Comparison of ENCODE assay signal across 1 cellular context in genomic region chr4:110059556-110060191, GRCh38.
TF ChIP-seq lines count a peak whose summit lies in the region.

No MANE protein-coding gene starts in this region.

TF ChIP-seq in GM12878, 131 proteins besides CTCF, POLR2A, EP300 and RAD21 (continued from another document):
- TF ChIP-seq ZBTB40 (IDR thresholded peaks at IDR 0.05; ENCODE audit: borderline replicate concordance) = no peak
- TF ChIP-seq POU2F2 (IDR thresholded peaks at IDR 0.05; ENCODE audit: borderline replicate concordance, low read depth, low read length) = no peak
- no peak for TF ChIP-seq BCL11A (IDR thresholded peaks at IDR 0.05; ENCODE audit: low read depth, low read length)
- no peak for TF ChIP-seq STAT3 (IDR thresholded peaks at IDR 0.05; ENCODE audit: low read depth, low read length)
- TF ChIP-seq RFX5 (IDR thresholded peaks at IDR 0.05; ENCODE audit: low read depth, low read length) = no peak
- no peak for TF ChIP-seq ZNF592 (IDR thresholded peaks at IDR 0.05)
- TF ChIP-seq TCF12 (IDR thresholded peaks at IDR 0.05; ENCODE audit: low read depth, low read length) = no peak
- TF ChIP-seq CREM (IDR thresholded peaks at IDR 0.05; ENCODE audit: low read depth) = peak; percentile 36; the same call in 1 of the 2 replicates
- TF ChIP-seq BCLAF1 (IDR thresholded peaks at IDR 0.05) = no peak
- no peak for TF ChIP-seq USF1 (IDR thresholded peaks at IDR 0.05; ENCODE audit: borderline replicate concordance, extremely low read length, insufficient read depth, low read depth, low read length)
- peak; percentile 89 for TF ChIP-seq MTA3 (IDR thresholded peaks at IDR 0.05; ENCODE audit: borderline replicate concordance, low read length)
- TF ChIP-seq SMARCA5 (IDR thresholded peaks at IDR 0.05) = 0 out of 2 replicates have a peak, but pooled peaks have one; percentile 54
- TF ChIP-seq IKZF1 (conservative IDR thresholded peaks at IDR 0.05) = peak; percentile 83
- 0 out of 2 replicates have a peak, but pooled peaks have one; percentile 24 for TF ChIP-seq SMAD5 (IDR thresholded peaks at IDR 0.05; ENCODE audit: low read depth)
- TF ChIP-seq SIN3A (IDR thresholded peaks at IDR 0.05; ENCODE audit: low read depth, low read length) = no peak
- TF ChIP-seq E4F1 (IDR thresholded peaks at IDR 0.05; ENCODE audit: borderline replicate concordance, partially characterized antibody) = no peak
- TF ChIP-seq ZBTB4 (CRISPR knock-in tag; IDR thresholded peaks at IDR 0.05) = no peak
- TF ChIP-seq NFIC (IDR thresholded peaks at IDR 0.05; ENCODE audit: low read depth, low read length) = peak; percentile 75
- TF ChIP-seq NR2F1 (conservative IDR thresholded peaks at IDR 0.05) = peak; percentile 42; the same call in 1 of the 2 replicates
- TF ChIP-seq RAD51 (IDR thresholded peaks at IDR 0.05) = no peak
- TF ChIP-seq EGR1 (IDR thresholded peaks at IDR 0.05; ENCODE audit: borderline replicate concordance in 1 of 2, low read depth in 2 of 2, low read length in 2 of 2) = no peak
- TF ChIP-seq ZZZ3 (IDR thresholded peaks at IDR 0.05; ENCODE audit: control insufficient read depth, insufficient read length, low read depth) = no peak
- TF ChIP-seq LARP7 (IDR thresholded peaks at IDR 0.05) = no peak
- TF ChIP-seq MEF2A (IDR thresholded peaks at IDR 0.05; ENCODE audit: insufficient read depth, low read depth, low read length) = no peak
- peak; percentile 91 for TF ChIP-seq SPI1 (IDR thresholded peaks at IDR 0.05; ENCODE audit: borderline replicate concordance, insufficient read depth, low read depth, low read length)
- TF ChIP-seq ZNF207 (IDR thresholded peaks at IDR 0.05; ENCODE audit: borderline replicate concordance) = no peak
- no peak for TF ChIP-seq MLLT1 (IDR thresholded peaks at IDR 0.05)
- TF ChIP-seq FOXM1 (IDR thresholded peaks at IDR 0.05; ENCODE audit: low read depth, low read length) = peak; percentile 63
- no peak for TF ChIP-seq KDM1A (IDR thresholded peaks at IDR 0.05; ENCODE audit: borderline replicate concordance)
- no peak for TF ChIP-seq NR2C2 (IDR thresholded peaks at IDR 0.05; ENCODE audit: borderline replicate concordance, control insufficient read depth, insufficient read length, low read depth)
- no peak for TF ChIP-seq SUPT20H (IDR thresholded peaks at IDR 0.05; ENCODE audit: borderline replicate concordance, control insufficient read depth, low read depth, low read length)
- no peak for TF ChIP-seq SREBF1 (IDR thresholded peaks at IDR 0.05; ENCODE audit: low read length)
- TF ChIP-seq YBX1 (IDR thresholded peaks at IDR 0.05) = no peak
- no peak for TF ChIP-seq POLR2AphosphoS5 (IDR thresholded peaks at IDR 0.05; ENCODE audit: low read length)
- no peak for TF ChIP-seq PKNOX1 (IDR thresholded peaks at IDR 0.05)
- TF ChIP-seq MEF2B (IDR thresholded peaks at IDR 0.05; ENCODE audit: partially characterized antibody, poor library complexity, severe bottlenecking) = peak; percentile 64
- no peak for TF ChIP-seq POLR2AphosphoS2 (IDR thresholded peaks at IDR 0.05; ENCODE audit: low read depth, low read length)
- no peak for TF ChIP-seq CBX3 (IDR thresholded peaks at IDR 0.05; ENCODE audit: borderline replicate concordance, low read depth)
- no peak for TF ChIP-seq SREBF2 (IDR thresholded peaks at IDR 0.05; ENCODE audit: low read length)
TF ChIP-seq in GM12878: peak in this region for 27.
